In genomic region chr5:72256536-72256935, GRCh38 we compare ENCODE assay signal across 1 cellular context.
TF ChIP-seq lines count a peak whose summit lies in the region.

No MANE protein-coding gene starts in this region.

TF ChIP-seq in A549, 52 proteins besides CTCF, POLR2A, EP300 and RAD21 (continued from another document):
- TF ChIP-seq REST (IDR thresholded peaks at IDR 0.05) (no peak), SMC3 (IDR thresholded peaks at IDR 0.05) (no peak), HOXB13 (CRISPR knock-in tag; IDR thresholded peaks at IDR 0.05; ENCODE audit: low read depth) (no peak), NR3C1 (IDR thresholded peaks at IDR 0.05) (no peak), HOXB5 (CRISPR knock-in tag; IDR thresholded peaks at IDR 0.05) (no peak), E2F6 (IDR thresholded peaks at IDR 0.05; ENCODE audit: borderline replicate concordance, low read depth) (no peak), ZNF302 (CRISPR knock-in tag; IDR thresholded peaks at IDR 0.05) (no peak), ATOH8 (CRISPR knock-in tag; IDR thresholded peaks at IDR 0.05; ENCODE audit: low read depth) (no peak)
TF ChIP-seq in A549: peak in this region for 0.
